In the genomic region with DNA sequence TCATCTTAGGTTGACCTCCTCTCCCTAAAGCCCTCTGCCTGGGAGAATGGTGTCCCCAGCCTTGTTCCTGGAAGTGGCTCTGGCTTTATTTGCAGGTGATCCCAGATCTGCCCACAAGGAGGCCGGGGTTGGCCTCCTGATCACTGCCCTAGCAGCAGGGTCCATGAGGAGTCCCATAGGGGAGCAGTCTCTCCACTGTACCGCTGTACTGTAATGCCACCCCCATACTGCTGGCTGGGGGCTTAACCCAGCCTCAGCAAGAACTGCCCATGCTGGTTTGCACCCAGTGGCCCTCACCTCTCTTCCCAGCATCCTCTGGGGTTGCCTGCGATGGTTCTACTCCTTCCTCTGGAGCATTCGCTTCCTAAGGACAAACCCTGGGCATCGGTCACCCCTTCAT, we compare ENCODE assay signal across 1 cellular context.
TF ChIP-seq lines count a peak whose summit lies in the region.

No MANE protein-coding gene starts in this region.

TF ChIP-seq in H1, 55 proteins besides CTCF, POLR2A, EP300 and RAD21 (continued from another document):
- TF ChIP-seq, protein P1, sequence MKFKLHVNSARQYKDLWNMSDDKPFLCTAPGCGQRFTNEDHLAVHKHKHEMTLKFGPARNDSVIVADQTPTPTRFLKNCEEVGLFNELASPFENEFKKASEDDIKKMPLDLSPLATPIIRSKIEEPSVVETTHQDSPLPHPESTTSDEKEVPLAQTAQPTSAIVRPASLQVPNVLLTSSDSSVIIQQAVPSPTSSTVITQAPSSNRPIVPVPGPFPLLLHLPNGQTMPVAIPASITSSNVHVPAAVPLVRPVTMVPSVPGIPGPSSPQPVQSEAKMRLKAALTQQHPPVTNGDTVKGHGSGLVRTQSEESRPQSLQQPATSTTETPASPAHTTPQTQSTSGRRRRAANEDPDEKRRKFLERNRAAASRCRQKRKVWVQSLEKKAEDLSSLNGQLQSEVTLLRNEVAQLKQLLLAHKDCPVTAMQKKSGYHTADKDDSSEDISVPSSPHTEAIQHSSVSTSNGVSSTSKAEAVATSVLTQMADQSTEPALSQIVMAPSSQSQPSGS (IDR thresholded peaks at IDR 0.05; ENCODE audit: low read length): no peak
- TF ChIP-seq GABPA (IDR thresholded peaks at IDR 0.05; ENCODE audit: borderline replicate concordance, insufficient read depth, low read length) (no peak), SIN3A (conservative IDR thresholded peaks at IDR 0.05 in 1 of 2, IDR thresholded peaks at IDR 0.05 in 1 of 2; ENCODE audit: low read depth in 1 of 2, low read length in 2 of 2) (no peak), RNF2 (IDR thresholded peaks at IDR 0.05; ENCODE audit: borderline replicate concordance, low read depth, low read length, missing control alignments, poor library complexity, severe bottlenecking) (no peak), SIRT6 (IDR thresholded peaks at IDR 0.05; ENCODE audit: low read length) (no peak), RBBP5 (IDR thresholded peaks at IDR 0.05; ENCODE audit: borderline replicate concordance, low read depth, low read length) (no peak), CEBPB (IDR thresholded peaks at IDR 0.05; ENCODE audit: low read depth, low read length) (no peak)
- TF ChIP-seq, protein P2, sequence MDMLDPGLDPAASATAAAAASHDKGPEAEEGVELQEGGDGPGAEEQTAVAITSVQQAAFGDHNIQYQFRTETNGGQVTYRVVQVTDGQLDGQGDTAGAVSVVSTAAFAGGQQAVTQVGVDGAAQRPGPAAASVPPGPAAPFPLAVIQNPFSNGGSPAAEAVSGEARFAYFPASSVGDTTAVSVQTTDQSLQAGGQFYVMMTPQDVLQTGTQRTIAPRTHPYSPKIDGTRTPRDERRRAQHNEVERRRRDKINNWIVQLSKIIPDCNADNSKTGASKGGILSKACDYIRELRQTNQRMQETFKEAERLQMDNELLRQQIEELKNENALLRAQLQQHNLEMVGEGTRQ (IDR thresholded peaks at IDR 0.05; ENCODE audit: low read length): no peak
